In the genomic region with DNA sequence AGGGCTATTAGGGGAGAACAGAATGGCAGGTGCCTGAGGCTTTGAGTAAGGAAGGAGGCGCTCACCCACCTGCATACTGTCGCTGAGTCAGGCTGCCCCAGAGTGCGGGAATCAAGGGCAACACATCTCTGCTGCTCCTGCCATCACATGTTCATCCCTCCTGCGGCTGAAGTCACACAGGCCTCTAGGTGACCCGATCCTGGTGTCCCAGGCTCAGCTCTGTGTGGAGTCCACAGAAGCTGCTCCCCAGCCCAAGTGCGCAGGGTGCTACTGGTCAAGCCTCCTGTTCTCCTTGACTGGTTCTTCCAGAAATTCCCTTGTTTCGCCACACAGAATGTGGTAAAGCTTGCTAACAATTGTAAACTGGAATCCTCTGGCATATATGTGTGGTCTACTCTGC, we compare ENCODE assay signal across 21 cellular contexts.
"Had no signal": no experiment of that assay in that cellular context is flagged by ENCODE, and none has a peak within 500 bp of the region (broad histone marks: within the 10 kb centered on the region; RNA-seq: fewer than 3 reads in every experiment).

No MANE protein-coding gene starts in this region.

- H3K27ac ChIP-seq: hepatocyte, ovary, stomach, tibial artery, upper lobe of right lung had no signal

- H3K4me1 Mint-ChIP-seq: natural killer cell, neural crest cell had no signal

- H3K27ac Mint-ChIP-seq: dendritic cell treated with granulocyte-macrophage colony-stimulating factor and Interleukin-4, amounts not matched to agents 40 ng/mL and 50 ng/mL, for 4 days; effector memory CD8-positive, alpha-beta T cell; natural killer cell had no signal

- H3K4me3 ChIP-seq: hepatocyte, ovary, stomach, tibial artery, upper lobe of right lung had no signal

- FAIRE-seq: colon, islet of Langerhans, small intestine had no signal

- ATAC-seq: effector memory CD8-positive, alpha-beta T cell; left lobe of liver; right cardiac atrium; upper lobe of right lung had no signal

- DNase-seq: effector memory CD8-positive, alpha-beta T cell; foreskin melanocyte; head of caudate nucleus; mammary epithelial cell; natural killer cell; nucleus accumbens; ovary; right cardiac atrium; small intestine; stimulated activated CD4-positive, alpha-beta T cell treated with anti-CD3 and anti-CD28 coated beads, Interleukin-12 subunit alpha, Interleukin-12 subunit beta, amount 100 ng/mL, for 4 hours; stimulated activated naive CD4-positive, alpha-beta T cell; stomach; substantia nigra; tibial artery; upper lobe of right lung had no signal

- H2AFZ ChIP-seq: hepatocyte had no signal

- H3K4me3 Mint-ChIP-seq: dendritic cell treated with granulocyte-macrophage colony-stimulating factor and Interleukin-4, amounts not matched to agents 40 ng/mL and 50 ng/mL, for 4 days; effector memory CD8-positive, alpha-beta T cell; natural killer cell; neural crest cell had no signal

- H3K4me2 ChIP-seq: hepatocyte had no signal

- H3K79me2 ChIP-seq: hepatocyte had no signal

- H3K36me3 Mint-ChIP-seq: natural killer cell had no signal

- H3K9me3 ChIP-seq: ovary, stomach, tibial artery, upper lobe of right lung had no signal

- H3K36me3 ChIP-seq: ovary, stomach, tibial artery, upper lobe of right lung had no signal

- H3K27me3 ChIP-seq: hepatocyte, ovary, stomach, tibial artery, upper lobe of right lung had no signal

- H3K9me3 Mint-ChIP-seq: dendritic cell treated with granulocyte-macrophage colony-stimulating factor and Interleukin-4, amounts not matched to agents 40 ng/mL and 50 ng/mL, for 4 days; effector memory CD8-positive, alpha-beta T cell; neural crest cell had no signal
